ENCODE assay signal across 18 cellular contexts in genomic region chr20:57279548-57279947, GRCh38. TPM values are rescaled to one million over a fixed set of nuclear protein-coding genes. Genes with fewer than 3 reads are reported as not detected.
"Had no signal": no experiment of that assay in that cellular context is flagged by ENCODE, and none has a peak within 500 bp of the region (broad histone marks: within the 10 kb centered on the region; RNA-seq: fewer than 3 reads in every experiment).

No MANE protein-coding gene starts in this region.

RNA-seq across cellular contexts. Expression of gene BMP7, which starts 13.1 kb away (rescaled TPM):
- total RNA-seq: naive thymus-derived CD8-positive, alpha-beta T cell; natural killer cell treated with Interleukin-12 subunit alpha and Interleukin-12 subunit beta and Interleukin-15 and Interleukin-18, amount 100 ng/mL, for 72 hours; osteocyte; pulmonary artery endothelial cell had no signal
- polyA plus RNA-seq: naive thymus-derived CD8-positive, alpha-beta T cell had no signal

RNA-seq across cellular contexts. Expression of gene SPO11, which starts 50.1 kb away (rescaled TPM):
- total RNA-seq: naive thymus-derived CD8-positive, alpha-beta T cell; natural killer cell treated with Interleukin-12 subunit alpha and Interleukin-12 subunit beta and Interleukin-15 and Interleukin-18, amount 100 ng/mL, for 72 hours; neural crest cell; omental fat pad; osteocyte; pancreas; posterior vena cava; pulmonary artery endothelial cell; right atrium auricular region; sciatic nerve; smooth muscle cell; spleen; suprapubic skin; tibial nerve; upper lobe of left lung; ureter; vagina had no signal
- polyA plus RNA-seq: naive thymus-derived CD8-positive, alpha-beta T cell; pancreas; smooth muscle cell; spleen; thymus had no signal
